In the genomic region with DNA sequence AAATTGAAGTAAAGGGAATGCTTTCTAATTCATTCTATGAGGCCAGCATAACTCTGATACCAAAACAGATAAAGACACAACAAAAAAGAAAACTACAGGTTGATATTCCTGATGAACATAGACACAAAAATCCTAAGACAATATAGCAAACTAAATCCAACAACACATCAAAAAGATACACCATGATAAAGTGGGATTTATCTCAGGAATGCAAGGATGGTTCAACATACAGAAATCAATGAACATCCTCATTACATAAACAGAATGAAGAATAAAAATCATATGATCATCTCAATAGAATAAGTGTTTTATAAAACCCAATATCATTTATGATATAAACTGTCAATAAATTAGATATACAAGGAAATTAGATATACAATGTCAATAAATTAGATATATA, we compare ENCODE assay signal across 27 cellular contexts.
"Had no signal": no experiment of that assay in that cellular context is flagged by ENCODE, and none has a peak within 500 bp of the region (broad histone marks: within the 10 kb centered on the region; RNA-seq: fewer than 3 reads in every experiment).

No MANE protein-coding gene starts in this region.

- H3K27ac ChIP-seq: brain microvascular endothelial cell, epithelial cell of prostate, esophagus squamous epithelium, VCaP had no signal

- H3K4me1 ChIP-seq: esophagus squamous epithelium had no signal

- ATAC-seq: activated CD8-positive, alpha-beta T cell treated with anti-CD3 and anti-CD28 coated beads for 36 hours; activated T-cell treated with anti-CD3 and anti-CD28 coated beads, Interleukin-2, amount 50 U/mL, for 4 hours; activated T-helper 17 cell treated with anti-CD3 and anti-CD28 coated beads, Interleukin-2, amount 50 U/mL, for 72 hours; WTC11 had no signal

- DNase-seq: activated CD4-positive, alpha-beta T cell treated with anti-CD3 and anti-CD28 coated beads for 1 hour; activated CD4-positive, alpha-beta T cell treated with anti-CD3 and anti-CD28 coated beads for 4 hours; activated CD4-positive, alpha-beta T cell treated with anti-CD3 and anti-CD28 coated beads, Interleukin-2, amount 10 ng/mL, durations not matched to agents 7 days and 5 days; activated CD4-positive, alpha-beta T cell treated with anti-CD3 and anti-CD28 coated beads, Interleukin-2, amount 50 U/mL, for 48 hours; activated CD8-positive, alpha-beta memory T cell treated with anti-CD3 and anti-CD28 coated beads for 24 hours; activated CD8-positive, alpha-beta T cell treated with anti-CD3 and anti-CD28 coated beads for 36 hours; activated effector memory CD4-positive, alpha-beta T cell treated with Interleukin-2 at 50 U/mL for 16 hours; activated gamma-delta T cell treated with Interleukin-2 at 50 U/mL for 16 hours; activated naive CD4-positive, alpha-beta T cell treated with anti-CD3 and anti-CD28 coated beads, Interleukin-2, amount 50 U/mL, for 16 hours; activated naive CD4-positive, alpha-beta T cell treated with Interleukin-2 at 50 U/mL for 16 hours; activated T-cell treated with anti-CD3 and anti-CD28 coated beads, Interleukin-2, amount 50 U/mL, for 4 hours; amniotic stem cell; anterior cingulate cortex; brain microvascular endothelial cell; cortex of kidney; effector CD8-positive, alpha-beta T cell; esophagus squamous epithelium; foreskin melanocyte; head of caudate nucleus; T-helper 2 cell had no signal

- H3K4me3 ChIP-seq: esophagus squamous epithelium had no signal

- H3K27me3 ChIP-seq: brain microvascular endothelial cell, esophagus squamous epithelium had no signal

- H3K36me3 ChIP-seq: brain microvascular endothelial cell, esophagus squamous epithelium had no signal

- FAIRE-seq: astrocyte, bronchial epithelial cell, endothelial cell of umbilical vein had no signal
